In the genomic region with DNA sequence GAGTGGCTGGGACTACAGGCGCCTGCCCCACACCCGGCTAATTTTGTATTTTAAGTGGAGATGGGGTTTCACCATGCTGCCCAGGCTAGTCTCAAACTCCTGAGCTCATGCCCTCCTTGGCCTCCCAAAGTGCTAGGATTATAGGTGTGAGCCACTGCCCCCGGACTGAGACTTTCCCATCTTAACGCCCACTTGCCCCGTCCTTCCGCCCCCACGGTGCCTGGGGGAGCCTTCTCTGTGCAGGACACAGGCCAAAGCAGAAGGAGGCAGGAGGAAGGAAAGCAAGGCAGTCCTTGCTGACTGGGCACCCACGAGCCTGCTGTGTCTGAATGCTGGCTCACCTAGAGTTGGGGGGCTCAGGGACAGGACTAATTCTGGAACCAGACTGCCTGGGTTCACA, we compare ENCODE assay signal across 11 cellular contexts. TPM values are rescaled to one million over a fixed set of nuclear protein-coding genes. Genes with fewer than 3 reads are reported as not detected.
"Had no signal": no experiment of that assay in that cellular context is flagged by ENCODE, and none has a peak within 500 bp of the region (broad histone marks: within the 10 kb centered on the region; RNA-seq: fewer than 3 reads in every experiment).

No MANE protein-coding gene starts in this region.

- DNase-seq: GOT3, H7, H9, HCEC 1CT, HFFc6 had no signal

- H3K9me3 ChIP-seq: HAP-1 had no signal

- H3K4me2 ChIP-seq: GM23338 had no signal

- ATAC-seq: GM23338, HCT116 had no signal

- H3K4me3 ChIP-seq: GM23248, GM23338, HAP-1 had no signal

- H3K36me3 ChIP-seq: HAP-1 had no signal

- H3K27ac ChIP-seq: GM23248 had no signal

RNA-seq across cellular contexts. Expression of a gene that starts 17.6 kb away (rescaled TPM):
- total RNA-seq: GM23248, GM23338, H1, H4, H7, H9, HFFc6 had no signal
- polyA plus RNA-seq: GM23248, H1 had no signal

RNA-seq across cellular contexts. Expression of a gene that starts 57.6 kb away (rescaled TPM):
- total RNA-seq: GM23248, H4, H7 had no signal
- polyA plus RNA-seq: GM23248, GM23338 had no signal
